9 cellular contexts compared by ENCODE assay signal in genomic region chr12:52884526-52885293, GRCh38. TPM values are rescaled to one million over a fixed set of nuclear protein-coding genes. Genes with fewer than 3 reads are reported as not detected.
DNase-seq lines count a peak whose midpoint lies in the region; ATAC-seq, FAIRE-seq and TF ChIP-seq lines count a peak whose summit lies in the region.
"Had no signal": no experiment of that assay in that cellular context is flagged by ENCODE, and none has a peak within 500 bp of the region (broad histone marks: within the 10 kb centered on the region; RNA-seq: fewer than 3 reads in every experiment).

No MANE protein-coding gene starts in this region.

- intact Hi-C loops in endothelial cell of umbilical vein (cut with micrococcal nuclease): loop anchor here (1.0 kb wide), 4 partner anchors 41 to 97 kb away; partner anchors contain the start of gene KRT18

- H3K27me3 ChIP-seq in BJ (ENCODE audit: control insufficient read depth, insufficient read depth, low read length) (no peaks in the 10 kb centered on the region), endothelial cell of umbilical vein (ENCODE audit: control insufficient read depth in 2 of 2, insufficient read depth in 2 of 2, low read length in 2 of 2) (no peaks in the 10 kb centered on the region)

- H3K9me3 Mint-ChIP-seq in natural killer cell treated with Interleukin-12 subunit alpha and Interleukin-12 subunit beta and Interleukin-15 and Interleukin-18, amount 100 ng/mL, for 72 hours: no peaks in the 10 kb centered on the region

- dilution Hi-C loops in endothelial cell of umbilical vein (cut with MboI; ENCODE audit: extremely low pct_ligation_motif_present, low sequenced_read_pairs): loop anchor here (25.0 kb wide), 1 partner anchor 103 kb away; no protein-coding TSS in a partner anchor

- no peaks in the 10 kb centered on the region for H3K9me1 ChIP-seq in endothelial cell of umbilical vein (replicated peaks; ENCODE audit: control insufficient read depth, extremely low read depth, insufficient read depth, low read length)

- POLR2A ChIA-PET in BJ (lab: Charles Lee) (interaction anchor here (0.8 kb wide), 1 partner anchor 96 kb away, joined by 4 read pairs; no protein-coding TSS in a partner anchor), endothelial cell of umbilical vein (lab: Charles Lee) (interaction anchor here (0.7 to 1.2 kb wide), 2 partner anchors 41 to 88 kb away, joined by 3 to 7 read pairs; no protein-coding TSS in a partner anchor)

- H3K4me3 ChIP-seq in BJ (ENCODE audit: low read depth, low read length) (no peak overlapping the region), HFF-Myc (replicated peaks; ENCODE audit: low read depth, low read length) (no peak overlapping the region), endothelial cell of umbilical vein (replicated peaks in 1 of 3; ENCODE audit: insufficient read depth in 1 of 3, low read depth in 1 of 3, low read length in 3 of 3) (no peak overlapping the region)

- no peak for DNase-seq in BJ (ENCODE audit: low read depth)
- no peak for DNase-seq in HFF-Myc (ENCODE audit: extremely low read depth, low read depth)
- peak; percentile 22 to 57 for DNase-seq in NOMO-1 (lab: John Stamatoyannopoulos, UW; ENCODE audit: unreplicated experiment in 2 of 2)
- peak; percentile 36 for DNase-seq in activated CD8-positive, alpha-beta memory T cell treated with anti-CD3 and anti-CD28 coated beads, Interleukin-2, amount 50 U/mL, for 1 hour (ENCODE audit: extremely low read depth)
- peak; percentile 60 for DNase-seq in endothelial cell of umbilical vein (ENCODE audit: low read depth, low spot score)
- DNase-seq in natural killer cell treated with Interleukin-12 subunit alpha and Interleukin-12 subunit beta and Interleukin-15 and Interleukin-18, amount 100 ng/mL, for 72 hours (ENCODE audit: low spot score): no peak
- peak; percentile 67 for DNase-seq in stimulated activated naive CD4-positive, alpha-beta T cell treated with Interleukin-2 at 50 U/mL for 16 hours (lab: John Stamatoyannopoulos, UW)
- DNase-seq in NCI-H526 treated with DMSO at 0.1 percent for 48 hours (lab: John Stamatoyannopoulos, UW): no peak

- H3K27ac Mint-ChIP-seq in natural killer cell treated with Interleukin-12 subunit alpha and Interleukin-12 subunit beta and Interleukin-15 and Interleukin-18, amount 100 ng/mL, for 72 hours: no peak overlapping the region

- H3K9ac ChIP-seq in endothelial cell of umbilical vein (replicated peaks; ENCODE audit: extremely low read depth, insufficient read depth, low read length): no peak overlapping the region

- no peaks in the 10 kb centered on the region for H3K9me3 ChIP-seq in endothelial cell of umbilical vein (replicated peaks; ENCODE audit: control insufficient read depth, insufficient read depth, low read length)

- ATAC-seq in natural killer cell treated with Interleukin-12 subunit alpha and Interleukin-12 subunit beta and Interleukin-15 and Interleukin-18, amount 100 ng/mL, for 72 hours: peak; percentile 75 to 78

- FAIRE-seq in endothelial cell of umbilical vein (lab: Jason Lieb, UNC): peak; percentile 66

- CTCF ChIA-PET in BJ (lab: Yijun Ruan, JAX) (interaction anchor here (0.6 to 14.6 kb wide), 64 partner anchors 8 to 859 kb away, joined by 3 to 722 read pairs (median 4); partner anchors contain the start of genes EIF4B, KRT18, KRT74 and KRT8), endothelial cell of umbilical vein (lab: Charles Lee) (interaction anchor here (0.7 to 12.2 kb wide), 41 partner anchors 10 to 738 kb away, joined by 3 to 921 read pairs (median 9); partner anchors contain the start of genes EIF4B, KRT18 and KRT8)

- peak overlapping the region; percentile 42 for H2AFZ ChIP-seq in endothelial cell of umbilical vein (ENCODE audit: low read depth, low read length)

- H3K4me1 Mint-ChIP-seq in natural killer cell treated with Interleukin-12 subunit alpha and Interleukin-12 subunit beta and Interleukin-15 and Interleukin-18, amount 100 ng/mL, for 72 hours (ENCODE audit: low read depth in 2 of 2): peaks cover 7 to 11% of the 10 kb centered on the region in 2 donors

- H3K36me3 ChIP-seq in BJ (ENCODE audit: control insufficient read depth, insufficient read depth, low read length): no peaks in the 10 kb centered on the region
- no peaks in the 10 kb centered on the region for H3K36me3 ChIP-seq in endothelial cell of umbilical vein (ENCODE audit: control insufficient read depth in 2 of 2, extremely low read depth in 1 of 2, insufficient read depth in 2 of 2, low read length in 2 of 2)

- peaks cover 6 to 11% of the 10 kb centered on the region in 2 donors for H3K27me3 Mint-ChIP-seq in natural killer cell treated with Interleukin-12 subunit alpha and Interleukin-12 subunit beta and Interleukin-15 and Interleukin-18, amount 100 ng/mL, for 72 hours

- no peaks in the 10 kb centered on the region for H3K79me2 ChIP-seq in endothelial cell of umbilical vein (ENCODE audit: control insufficient read depth, insufficient read depth, low read length)

- no peaks in the 10 kb centered on the region for H3K4me1 ChIP-seq in endothelial cell of umbilical vein (ENCODE audit: control insufficient read depth, extremely low read depth, insufficient read depth, low read length)

- TF ChIP-seq CTCF in BJ (IDR thresholded peaks at IDR 0.05; ENCODE audit: insufficient read depth, low read depth, low read length) (peak; percentile 89), HFF-Myc (IDR thresholded peaks at IDR 0.05; ENCODE audit: low read depth, low read length, missing control alignments) (peak; percentile 87), endothelial cell of umbilical vein (IDR thresholded peaks at IDR 0.05; ENCODE audit: extremely low read depth in 1 of 2, insufficient read depth in 1 of 2, low read depth in 1 of 2, low read length in 2 of 2) (peak; percentile 89 to 92)

- no peaks in the 10 kb centered on the region for H3K36me3 Mint-ChIP-seq in natural killer cell treated with Interleukin-12 subunit alpha and Interleukin-12 subunit beta and Interleukin-15 and Interleukin-18, amount 100 ng/mL, for 72 hours

- H3K4me3 Mint-ChIP-seq in natural killer cell treated with Interleukin-12 subunit alpha and Interleukin-12 subunit beta and Interleukin-15 and Interleukin-18, amount 100 ng/mL, for 72 hours: no peak overlapping the region

- H3K27ac ChIP-seq in endothelial cell of umbilical vein (ENCODE audit: insufficient read depth, low read depth, low read length): no peak overlapping the region

- no TSS peak for BruUV-seq in endothelial cell of umbilical vein (replicated peaks; lab: Mats Ljungman, UMichigan)

- no peak for TF ChIP-seq POLR2A in endothelial cell of umbilical vein (IDR thresholded peaks at IDR 0.05; ENCODE audit: low read depth, low read length)

- no peaks in the 10 kb centered on the region for H4K20me1 ChIP-seq in endothelial cell of umbilical vein (replicated peaks; ENCODE audit: control insufficient read depth, extremely low read depth, insufficient read depth, low read length)

- H3K4me2 ChIP-seq in endothelial cell of umbilical vein (ENCODE audit: insufficient read depth, low read length): no peak overlapping the region

TF ChIP-seq in endothelial cell of umbilical vein, 7 proteins besides CTCF, POLR2A, EP300 and RAD21 (continues in another document):
- TF ChIP-seq FOS (IDR thresholded peaks at IDR 0.05; ENCODE audit: borderline replicate concordance, insufficient read depth, low read length) (no peak), EZH2 (IDR thresholded peaks at IDR 0.05; ENCODE audit: borderline replicate concordance, low read depth, low read length, severe bottlenecking) (no peak), POLR2AphosphoS5 (IDR thresholded peaks at IDR 0.05; ENCODE audit: insufficient read depth, low read depth, low read length) (no peak)

RNA-seq across cellular contexts. Expression of gene KRT8, which starts 20.2 kb away (rescaled TPM):
- polyA plus RNA-seq in BJ (2011; rRNA removed) (31.1 and 41.6 TPM in 2 replicates), endothelial cell of umbilical vein (23.5 and 25.8 TPM in 2 replicates)
- 16.4 and 29.0 TPM in 2 replicates for polyA minus RNA-seq in BJ (2011; rRNA and poly(A)+ RNA removed)
- 22.1 and 31.7 TPM in 2 replicates for total RNA-seq in endothelial cell of umbilical vein
- polyA plus RNA-seq in endothelial cell of umbilical vein (2011; cell fraction: cytosol; rRNA removed): 22.8 and 28.4 TPM in 2 replicates
- polyA plus RNA-seq in endothelial cell of umbilical vein (2011; cell fraction: nucleus; rRNA removed): 16.9 and 55.4 TPM in 2 replicates
- polyA plus RNA-seq in endothelial cell of umbilical vein (2012): 27.8 and 42.2 TPM in 2 replicates
- 29.3 and 35.1 TPM in 2 replicates for polyA minus RNA-seq in endothelial cell of umbilical vein
- polyA minus RNA-seq in endothelial cell of umbilical vein (2011; cell fraction: cytosol; rRNA and poly(A)+ RNA removed): 769 TPM
- polyA minus RNA-seq in endothelial cell of umbilical vein (2011; cell fraction: nucleus; rRNA and poly(A)+ RNA removed): 11.2 and 15.6 TPM in 2 replicates
- under 1 TPM in 1 of 2 donors, not detected in 1; 0.33 TPM for total RNA-seq in natural killer cell treated with Interleukin-12 subunit alpha and Interleukin-12 subunit beta and Interleukin-15 and Interleukin-18, amount 100 ng/mL, for 72 hours

RNA-seq across cellular contexts. Expression of gene KRT78, which starts 35.9 kb away (rescaled TPM):
- polyA plus RNA-seq in BJ (2011; rRNA removed): not detected in 2 replicates
- polyA minus RNA-seq in BJ (2011; rRNA and poly(A)+ RNA removed): not detected in 2 replicates
- not detected in 2 replicates for total RNA-seq in endothelial cell of umbilical vein
- polyA plus RNA-seq in endothelial cell of umbilical vein: not detected in 2 replicates
- polyA plus RNA-seq in endothelial cell of umbilical vein (2011; cell fraction: cytosol; rRNA removed): not detected in 2 replicates
- polyA plus RNA-seq in endothelial cell of umbilical vein (2011; cell fraction: nucleus; rRNA removed): 0.34 TPM in 1 of 2 replicates, not detected in the other
- polyA plus RNA-seq in endothelial cell of umbilical vein (2012): not detected in 2 replicates
- polyA minus RNA-seq in endothelial cell of umbilical vein: not detected in 2 replicates
- polyA minus RNA-seq in endothelial cell of umbilical vein (2011; cell fraction: cytosol; rRNA and poly(A)+ RNA removed): not detected
- polyA minus RNA-seq in endothelial cell of umbilical vein (2011; cell fraction: nucleus; rRNA and poly(A)+ RNA removed): not detected in 2 replicates
- not detected for total RNA-seq in natural killer cell treated with Interleukin-12 subunit alpha and Interleukin-12 subunit beta and Interleukin-15 and Interleukin-18, amount 100 ng/mL, for 72 hours
- total RNA-seq: temporal lobe had no signal

RNA-seq across cellular contexts. Expression of gene KRT79, which starts 50.6 kb away (rescaled TPM):
- polyA plus RNA-seq in BJ (2011; rRNA removed) (not detected in 2 replicates), endothelial cell of umbilical vein (not detected in 2 replicates)
- polyA minus RNA-seq in BJ (2011; rRNA and poly(A)+ RNA removed): not detected in 2 replicates
- total RNA-seq in endothelial cell of umbilical vein: not detected in 2 replicates
- polyA plus RNA-seq in endothelial cell of umbilical vein (2011; cell fraction: cytosol; rRNA removed): not detected in 2 replicates
- not detected in 2 replicates for polyA plus RNA-seq in endothelial cell of umbilical vein (2011; cell fraction: nucleus; rRNA removed)
- not detected in 2 replicates for polyA plus RNA-seq in endothelial cell of umbilical vein (2012)
- not detected in 2 replicates for polyA minus RNA-seq in endothelial cell of umbilical vein
- polyA minus RNA-seq in endothelial cell of umbilical vein (2011; cell fraction: cytosol; rRNA and poly(A)+ RNA removed): not detected
- not detected in 2 replicates for polyA minus RNA-seq in endothelial cell of umbilical vein (2011; cell fraction: nucleus; rRNA and poly(A)+ RNA removed)
- total RNA-seq in natural killer cell treated with Interleukin-12 subunit alpha and Interleukin-12 subunit beta and Interleukin-15 and Interleukin-18, amount 100 ng/mL, for 72 hours: not detected
- total RNA-seq: temporal lobe had no signal

Comparison
In these comparisons a context has a peak if more than half of its experiments do, and no peak if none do; other contexts are left out.
1. DNase-seq: peak in NOMO-1 (2 of 2), activated CD8-positive, alpha-beta memory T cell treated with anti-CD3 and anti-CD28 coated beads, Interleukin-2, amount 50 U/mL, for 1 hour (single experiment), endothelial cell of umbilical vein (single experiment) and stimulated activated naive CD4-positive, alpha-beta T cell treated with Interleukin-2 at 50 U/mL for 16 hours (single experiment); none in BJ (single experiment), HFF-Myc (single experiment), natural killer cell treated with Interleukin-12 subunit alpha and Interleukin-12 subunit beta and Interleukin-15 and Interleukin-18, amount 100 ng/mL, for 72 hours (single experiment) and NCI-H526 treated with DMSO at 0.1 percent for 48 hours (single experiment).
2. RNA of gene KRT8, which starts 20.2 kb away (total RNA-seq): 22.1 to 31.7 TPM in endothelial cell of umbilical vein; 0.33 TPM in natural killer cell treated with Interleukin-12 subunit alpha and Interleukin-12 subunit beta and Interleukin-15 and Interleukin-18, amount 100 ng/mL, for 72 hours; every median in the first group is over 10 times any median in the second.
3. Peak in every context shown above with its lines, with median percentiles within 50 percentile points of each other: CTCF ChIP-seq.